Comparison of ENCODE assay signal across 10 cellular contexts in genomic region chr12:10941916-10942607, GRCh38. TPM values are rescaled to one million over a fixed set of nuclear protein-coding genes. Genes with fewer than 3 reads are reported as not detected.
DNase-seq lines count a peak whose midpoint lies in the region; ATAC-seq and TF ChIP-seq lines count a peak whose summit lies in the region.
"Had no signal": no experiment of that assay in that cellular context is flagged by ENCODE, and none has a peak within 500 bp of the region (broad histone marks: within the 10 kb centered on the region; RNA-seq: fewer than 3 reads in every experiment).

No MANE protein-coding gene starts in this region.

- CTCF ChIA-PET in HCT116 (lab: Charles Lee): no interaction called here

- H3K9me3 ChIP-seq in HCT116 (ENCODE audit: control insufficient read depth in 1 of 2, insufficient read depth in 1 of 2, low read depth in 1 of 2, low read length in 2 of 2): 0 out of 4 replicates have a peak, but pooled peaks cover 0 to 3% of the 10 kb centered on the region in 2 experiments
- H3K9me3 ChIP-seq in transverse colon: peaks cover 0 to 7% of the 10 kb centered on the region in 2 donors

- H3K4me2 ChIP-seq in HCT116 (ENCODE audit: low read length): peak overlapping the region; percentile 75

- H3K9me2 ChIP-seq in HCT116 (ENCODE audit: insufficient read depth): no peaks in the 10 kb centered on the region

- TF ChIP-seq RAD21 in HCT116 (IDR thresholded peaks at IDR 0.05; ENCODE audit: low read depth): no peak

- BruUV-seq in HCT116 (replicated peaks; lab: Mats Ljungman, UMichigan): no TSS peak

- H3K27me3 ChIP-seq in HCT116 (ENCODE audit: insufficient read depth, low read length) (no peaks in the 10 kb centered on the region), transverse colon (no peaks in the 10 kb centered on the region)

- DNase-seq in A172 (ENCODE audit: low spot score) (peak; percentile 13), HCT116 (ENCODE audit: low read depth, low spot score) (peak; percentile 78), UCSD-AML1 (lab: John Stamatoyannopoulos, UW; ENCODE audit: unreplicated experiment) (peak; percentile 13), kidney glomerular epithelial cell (lab: John Stamatoyannopoulos, UW) (peak; percentile 87), OCI-M2 (lab: John Stamatoyannopoulos, UW; ENCODE audit: unreplicated experiment) (no peak), NCI-H187 (lab: John Stamatoyannopoulos, UW) (no peak), transverse colon (no peak)
- DNase-seq: NCI-H1436 treated with DMSO at 0.1 percent for 48 hours had no signal

- peaks cover 19 to 42% of the 10 kb centered on the region in 2 experiments for H3K4me1 ChIP-seq in HCT116 (ENCODE audit: control insufficient read depth in 1 of 2, insufficient read depth in 2 of 2, low read length in 2 of 2)
- no peaks in the 10 kb centered on the region for H3K4me1 ChIP-seq in transverse colon

- H3K79me2 ChIP-seq in HCT116 (ENCODE audit: insufficient read depth, low read length): no peaks in the 10 kb centered on the region

- no peak for TF ChIP-seq CTCF in HCT116 (IDR thresholded peaks at IDR 0.05 in 2 of 3, conservative IDR thresholded peaks at IDR 0.05 in 1 of 3; ENCODE audit: borderline replicate concordance in 1 of 3, insufficient read depth in 1 of 3, low read depth in 2 of 3, low read length in 2 of 3)
- no peak for TF ChIP-seq CTCF in transverse colon (IDR thresholded peaks at IDR 0.05)

- H2AFZ ChIP-seq in HCT116 (ENCODE audit: low read depth, low read length, poor library complexity, severe bottlenecking): no peak overlapping the region

- no peaks in the 10 kb centered on the region for H4K20me1 ChIP-seq in HCT116 (ENCODE audit: insufficient read depth)

- in situ Hi-C loops in transverse colon (cut with MboI; ENCODE audit: low pct_ligation_motif_present in 1 of 4, low pct_unique_long_range_greater_than_20kb in 1 of 4, low sequenced_read_pairs in 3 of 4): no loop called here

- H3K4me3 ChIP-seq in HCT116 (replicated peaks in 1 of 2; ENCODE audit: low read depth in 1 of 2, low read length in 2 of 2) (peak overlapping the region; percentile 6 to 29; a peak in 3 of 4 replicates), transverse colon (no peak overlapping the region)

- intact Hi-C loops in HCT116 (cut with micrococcal nuclease): no loop called here
- intact Hi-C loops in transverse colon (cut with DNase I; ENCODE audit: low total_unique reads): no loop called here

- H3K9ac ChIP-seq in HCT116 (ENCODE audit: low read length): peak overlapping the region; percentile 47

- no peak for TF ChIP-seq POLR2A in HCT116 (IDR thresholded peaks at IDR 0.05; ENCODE audit: borderline replicate concordance, extremely low read depth, insufficient read depth, insufficient read length)
- TF ChIP-seq POLR2A in transverse colon (IDR thresholded peaks at IDR 0.05): no peak

- peak overlapping the region; percentile 86 for H3K27ac ChIP-seq in HCT116 (ENCODE audit: low read depth, low read length)
- no peak overlapping the region for H3K27ac ChIP-seq in transverse colon
- H3K27ac ChIP-seq: HL-60 had no signal

- WGBS in transverse colon (ENCODE audit: low coverage in 1 of 2), 2 donors: 90% methylated on average over 4 of the region's 4 CpGs; no CpG with 5 or more reads in 1 of the 2 donors

- no peak for TF ChIP-seq EP300 in transverse colon (IDR thresholded peaks at IDR 0.05; ENCODE audit: low read depth)

- ATAC-seq in HCT116: peak; percentile 92
- ATAC-seq in activated CD4-positive, CD25-positive, alpha-beta regulatory T cell treated with anti-CD3 and anti-CD28 coated beads, Interleukin-2, amount 50 U/mL, for 24 hours: no peak

- RAD21 ChIA-PET in HCT116 (lab: Charles Lee; ENCODE audit: low non-redundant PET in 1 of 2, low total read pairs in 2 of 2, uncharacterized antibody in 2 of 2, unreplicated experiment in 2 of 2): no interaction called here

- POLR2A ChIA-PET in HCT116 (lab: Charles Lee): interaction anchor here (1.4 to 1.6 kb wide), 2 partner anchors 9 to 10 kb away, joined by 3 to 6 read pairs; no protein-coding TSS in a partner anchor

- H3K36me3 ChIP-seq in HCT116 (ENCODE audit: control insufficient read depth in 1 of 2, insufficient read depth in 2 of 2, low read length in 2 of 2): no peaks in the 10 kb centered on the region
- H3K36me3 ChIP-seq in transverse colon: no peaks in the 10 kb centered on the region

TF ChIP-seq in HCT116, 20 proteins besides CTCF, POLR2A, EP300 and RAD21 (continues in another document):
- TF ChIP-seq POLR2AphosphoS5 (IDR thresholded peaks at IDR 0.05; ENCODE audit: low read depth, low read length) (peak; percentile 18; the same call in 1 of the 2 replicates), SIN3A (IDR thresholded peaks at IDR 0.05; ENCODE audit: low read depth) (no peak), ZFX (IDR thresholded peaks at IDR 0.05) (0 out of 2 replicates have a peak, but pooled peaks have one; percentile 30), REST (IDR thresholded peaks at IDR 0.05; ENCODE audit: low read depth) (no peak), TCF7L2 (IDR thresholded peaks at IDR 0.05; ENCODE audit: borderline replicate concordance, extremely low read depth, insufficient read depth, insufficient read length) (no peak), ATF3 (IDR thresholded peaks at IDR 0.05) (no peak), ZBTB33 (IDR thresholded peaks at IDR 0.05; ENCODE audit: extremely low read depth, insufficient replicate concordance, low read length) (no peak), CBX3 (IDR thresholded peaks at IDR 0.05; ENCODE audit: low read depth) (peak; percentile 77), YY1 (IDR thresholded peaks at IDR 0.05; ENCODE audit: extremely low read depth, insufficient replicate concordance, low read depth, low read length) (no peak), SRF (IDR thresholded peaks at IDR 0.05; ENCODE audit: low read depth) (no peak), EZH2 (IDR thresholded peaks at IDR 0.05) (no peak)

RNA-seq across cellular contexts. Expression of gene TAS2R14, which starts 3.0 kb away (rescaled TPM):
- total RNA-seq in A172 (2014; rRNA removed; shearing (Covaris generic)): 1.2 and 1.7 TPM in 2 replicates
- 1.9 TPM for total RNA-seq in HCT116 (2021; ENCODE audit: unreplicated experiment)
- polyA plus RNA-seq in HCT116 (2012): 0.14 and 0.35 TPM in 2 replicates
- total RNA-seq in transverse colon: 1 to 10 TPM in 3 of 4 donors, not detected in 1; 1.5 to 5.1 (median 3.8) TPM

RNA-seq across cellular contexts. Expression of gene PRH2, which starts 13.0 kb away (rescaled TPM):
- total RNA-seq in A172 (2014; rRNA removed; shearing (Covaris generic)): not detected in 2 replicates
- not detected for total RNA-seq in HCT116 (2021; ENCODE audit: unreplicated experiment)
- 0.19 and 0.40 TPM in 2 replicates for polyA plus RNA-seq in HCT116 (2012)
- total RNA-seq in transverse colon: not detected

RNA-seq across cellular contexts. Expression of gene TAS2R13, which starts 32.7 kb away (rescaled TPM):
- total RNA-seq in A172 (2014; rRNA removed; shearing (Covaris generic)): 0.36 TPM in 1 of 2 replicates, not detected in the other
- total RNA-seq in HCT116 (2021; ENCODE audit: unreplicated experiment) (0.91 TPM), transverse colon (1 to 10 TPM in 2 of 4 donors, not detected in 2; 1.5 to 6.2 TPM)
- polyA plus RNA-seq in HCT116 (2012): 0.05 TPM in 1 of 2 replicates, not detected in the other

RNA-seq across cellular contexts. Expression of gene TAS2R50, which starts 44.6 kb away (rescaled TPM):
- not detected in 2 replicates for total RNA-seq in A172 (2014; rRNA removed; shearing (Covaris generic))
- 0.54 TPM for total RNA-seq in HCT116 (2021; ENCODE audit: unreplicated experiment)
- polyA plus RNA-seq in HCT116 (2012): not detected in 2 replicates
- 1 to 10 TPM in 3 of 4 donors, not detected in 1; 4.1 to 7.1 (median 4.9) TPM for total RNA-seq in transverse colon

RNA-seq across cellular contexts. Expression of gene TAS2R20, which starts 56.0 kb away (rescaled TPM):
- 0.46 and 0.79 TPM in 2 replicates for total RNA-seq in A172 (2014; rRNA removed; shearing (Covaris generic))
- total RNA-seq in HCT116 (2021; ENCODE audit: unreplicated experiment): 0.76 TPM
- polyA plus RNA-seq in HCT116 (2012): 0.18 and 0.20 TPM in 2 replicates
- total RNA-seq in transverse colon: 1 to 10 TPM in 3 of 4 donors, not detected in 1; 2.6 to 6.0 (median 5.6) TPM

Comparison
In these comparisons a context has a peak if more than half of its experiments do, and no peak if none do; other contexts are left out.
1. DNase-seq: peak in A172 (single experiment), HCT116 (single experiment), UCSD-AML1 (single experiment) and kidney glomerular epithelial cell (single experiment); none in OCI-M2 (single experiment), NCI-H187 (0 of 2) and transverse colon (single experiment).
2. H3K4me3 ChIP-seq: peak in HCT116 (2 of 2); none in transverse colon (0 of 4).